Comparison of ENCODE assay signal across 12 cellular contexts in genomic region chr7:24406053-24406561, GRCh38.
DNase-seq lines count a peak whose midpoint lies in the region; ATAC-seq and TF ChIP-seq lines count a peak whose summit lies in the region.
"Had no signal": no experiment of that assay in that cellular context is flagged by ENCODE, and none has a peak within 500 bp of the region (broad histone marks: within the 10 kb centered on the region; RNA-seq: fewer than 3 reads in every experiment).

No MANE protein-coding gene starts in this region.

- no peaks in the 10 kb centered on the region for H3K27me3 ChIP-seq in prostate gland (replicated peaks; ENCODE audit: insufficient read depth)
- H3K27me3 ChIP-seq: brain microvascular endothelial cell had no signal

- no peaks in the 10 kb centered on the region for H3K4me1 ChIP-seq in prostate gland (replicated peaks)

- WGBS in prostate gland: 59% methylated on average over 3 of the region's 3 CpGs

- intact Hi-C loops in prostate gland (cut with DNase I): loop anchor here (10.0 kb wide), 1 partner anchor 259 kb away; no protein-coding TSS in a partner anchor

- ATAC-seq in GM19324 (IDR thresholded peaks at IDR 0.05; ENCODE audit: low FRiP score, unreplicated experiment) (peak; percentile 58), HG03354 (IDR thresholded peaks at IDR 0.05; ENCODE audit: poor library complexity, severe bottlenecking, unreplicated experiment) (peak; percentile 69), SK-N-SH treated with all-trans-retinoic acid at 6 μM for 48 hours (no peak)
- ATAC-seq: left lobe of liver had no signal

- H3K27ac ChIP-seq in prostate gland: no peak overlapping the region
- H3K27ac ChIP-seq: brain microvascular endothelial cell had no signal

- DNase-seq in Daoy (ENCODE audit: low read depth) (peak; percentile 22), dermis blood vessel endothelial cell (peak; percentile 3), prostate gland (ENCODE audit: low spot score) (no peak), NCI-H2171 treated with DMSO at 0.1 percent for 48 hours (lab: John Stamatoyannopoulos, UW) (no peak), OCI-M1 (lab: John Stamatoyannopoulos, UW) (no peak)
- DNase-seq: brain microvascular endothelial cell, Calu3, NCI-H1436 treated with DMSO at 0.1 percent for 48 hours had no signal

- no peaks in the 10 kb centered on the region for H3K36me3 ChIP-seq in prostate gland
- H3K36me3 ChIP-seq: brain microvascular endothelial cell had no signal

- H3K9me3 ChIP-seq in prostate gland: no peaks in the 10 kb centered on the region

- no peak overlapping the region for H3K4me3 ChIP-seq in prostate gland

- TF ChIP-seq CTCF in prostate gland (IDR thresholded peaks at IDR 0.05): no peak

- TF ChIP-seq POLR2A in prostate gland (IDR thresholded peaks at IDR 0.05): no peak

TF ChIP-seq in SK-N-SH treated with all-trans-retinoic acid at 6 μM for 48 hours, 23 proteins besides CTCF, POLR2A, EP300 and RAD21:
- TF ChIP-seq ZFP30 (CRISPR knock-in tag; IDR thresholded peaks at IDR 0.05): no peak
TF ChIP-seq in SK-N-SH treated with all-trans-retinoic acid at 6 μM for 48 hours: peak in this region for 0.

Comparison
In these comparisons a context has a peak if more than half of its experiments do, and no peak if none do; other contexts are left out.
1. DNase-seq: peak in Daoy (single experiment) and dermis blood vessel endothelial cell (single experiment); none in prostate gland (single experiment), NCI-H2171 treated with DMSO at 0.1 percent for 48 hours (single experiment) and OCI-M1 (single experiment).